In the genomic region with DNA sequence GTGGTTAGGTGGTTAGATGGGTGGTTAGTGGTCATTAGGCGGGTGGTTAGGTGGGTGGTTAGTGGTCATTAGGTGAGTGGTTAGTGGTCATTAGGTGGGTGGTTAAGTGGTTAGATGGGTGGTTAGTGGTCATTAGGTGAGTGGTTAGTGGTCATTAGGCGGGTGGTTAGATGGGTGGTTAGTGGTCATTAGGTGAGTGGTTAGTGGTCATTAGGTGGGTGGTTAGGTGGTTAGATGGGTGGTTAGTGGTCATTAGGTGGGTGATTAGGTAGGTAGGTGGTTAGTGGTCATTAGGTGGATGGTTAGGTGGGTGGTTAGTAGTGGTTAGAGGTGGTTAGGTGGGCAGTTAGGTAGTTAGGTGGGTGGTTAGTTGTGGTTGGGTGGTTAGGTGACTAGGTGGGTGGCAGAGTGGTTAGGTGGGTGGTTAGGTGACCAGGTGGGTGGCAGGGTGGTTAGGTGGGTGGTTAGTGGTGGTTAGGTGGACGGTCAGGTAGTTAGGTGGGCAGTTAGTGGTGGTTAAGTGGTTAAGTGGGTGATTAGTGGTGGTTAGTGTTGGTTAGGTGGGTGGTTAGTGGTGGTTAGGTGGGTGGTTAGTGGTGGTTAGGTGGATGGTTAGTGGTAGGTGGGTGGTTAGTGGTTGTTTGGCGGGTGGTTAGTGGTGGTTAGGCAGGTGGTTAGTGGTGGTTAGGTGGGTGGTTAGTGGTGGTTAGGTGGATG, we compare ENCODE assay signal across 2 cellular contexts.
A peak's percentile ranks its signal among the peaks of the same experiment; 100 is the strongest.
TF ChIP-seq lines count a peak whose summit lies in the region.

No MANE protein-coding gene starts in this region.

TF ChIP-seq in IMR-90, 13 proteins besides CTCF, POLR2A, EP300 and RAD21:
- TF ChIP-seq SMC3 (IDR thresholded peaks at IDR 0.05; ENCODE audit: low read depth, low read length): no peak
- TF ChIP-seq RFX5 (IDR thresholded peaks at IDR 0.05; ENCODE audit: low read depth, low read length): no peak
- no peak for TF ChIP-seq MAFK (IDR thresholded peaks at IDR 0.05; ENCODE audit: low read depth, low read length)
- no peak for TF ChIP-seq FOS (IDR thresholded peaks at IDR 0.05; ENCODE audit: low read depth, low read length)
- TF ChIP-seq RCOR1 (IDR thresholded peaks at IDR 0.05; ENCODE audit: insufficient replicate concordance, low read length): no peak
- TF ChIP-seq CHD1 (IDR thresholded peaks at IDR 0.05; ENCODE audit: low read depth, low read length): no peak
- no peak for TF ChIP-seq BHLHE40 (IDR thresholded peaks at IDR 0.05; ENCODE audit: low read depth, low read length)
- no peak for TF ChIP-seq MXI1 (IDR thresholded peaks at IDR 0.05; ENCODE audit: borderline replicate concordance, low read depth, low read length)
- no peak for TF ChIP-seq MAZ (IDR thresholded peaks at IDR 0.05; ENCODE audit: borderline replicate concordance, low read depth, low read length)
- TF ChIP-seq, protein P1, sequence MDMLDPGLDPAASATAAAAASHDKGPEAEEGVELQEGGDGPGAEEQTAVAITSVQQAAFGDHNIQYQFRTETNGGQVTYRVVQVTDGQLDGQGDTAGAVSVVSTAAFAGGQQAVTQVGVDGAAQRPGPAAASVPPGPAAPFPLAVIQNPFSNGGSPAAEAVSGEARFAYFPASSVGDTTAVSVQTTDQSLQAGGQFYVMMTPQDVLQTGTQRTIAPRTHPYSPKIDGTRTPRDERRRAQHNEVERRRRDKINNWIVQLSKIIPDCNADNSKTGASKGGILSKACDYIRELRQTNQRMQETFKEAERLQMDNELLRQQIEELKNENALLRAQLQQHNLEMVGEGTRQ (IDR thresholded peaks at IDR 0.05; ENCODE audit: low read depth, low read length): no peak
- no peak for TF ChIP-seq NFE2L2 (IDR thresholded peaks at IDR 0.05; ENCODE audit: low read depth, low read length)
- TF ChIP-seq, protein P2, sequence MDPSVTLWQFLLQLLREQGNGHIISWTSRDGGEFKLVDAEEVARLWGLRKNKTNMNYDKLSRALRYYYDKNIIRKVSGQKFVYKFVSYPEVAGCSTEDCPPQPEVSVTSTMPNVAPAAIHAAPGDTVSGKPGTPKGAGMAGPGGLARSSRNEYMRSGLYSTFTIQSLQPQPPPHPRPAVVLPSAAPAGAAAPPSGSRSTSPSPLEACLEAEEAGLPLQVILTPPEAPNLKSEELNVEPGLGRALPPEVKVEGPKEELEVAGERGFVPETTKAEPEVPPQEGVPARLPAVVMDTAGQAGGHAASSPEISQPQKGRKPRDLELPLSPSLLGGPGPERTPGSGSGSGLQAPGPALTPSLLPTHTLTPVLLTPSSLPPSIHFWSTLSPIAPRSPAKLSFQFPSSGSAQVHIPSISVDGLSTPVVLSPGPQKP (IDR thresholded peaks at IDR 0.05; ENCODE audit: borderline replicate concordance, low read depth, low read length): no peak
- no peak for TF ChIP-seq CEBPB (IDR thresholded peaks at IDR 0.05; ENCODE audit: low read depth, low read length)

TF ChIP-seq in K562, 482 proteins besides CTCF, POLR2A, EP300 and RAD21 (continues in another document):
- TF ChIP-seq, protein P3, sequence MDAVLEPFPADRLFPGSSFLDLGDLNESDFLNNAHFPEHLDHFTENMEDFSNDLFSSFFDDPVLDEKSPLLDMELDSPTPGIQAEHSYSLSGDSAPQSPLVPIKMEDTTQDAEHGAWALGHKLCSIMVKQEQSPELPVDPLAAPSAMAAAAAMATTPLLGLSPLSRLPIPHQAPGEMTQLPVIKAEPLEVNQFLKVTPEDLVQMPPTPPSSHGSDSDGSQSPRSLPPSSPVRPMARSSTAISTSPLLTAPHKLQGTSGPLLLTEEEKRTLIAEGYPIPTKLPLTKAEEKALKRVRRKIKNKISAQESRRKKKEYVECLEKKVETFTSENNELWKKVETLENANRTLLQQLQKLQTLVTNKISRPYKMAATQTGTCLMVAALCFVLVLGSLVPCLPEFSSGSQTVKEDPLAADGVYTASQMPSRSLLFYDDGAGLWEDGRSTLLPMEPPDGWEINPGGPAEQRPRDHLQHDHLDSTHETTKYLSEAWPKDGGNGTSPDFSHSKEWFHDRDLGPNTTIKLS (IDR thresholded peaks at IDR 0.05; ENCODE audit: borderline replicate concordance, low read depth): no peak
- TF ChIP-seq MTA3 (IDR thresholded peaks at IDR 0.05; ENCODE audit: borderline replicate concordance): no peak
- no peak for TF ChIP-seq HMGN3 (IDR thresholded peaks at IDR 0.05; ENCODE audit: borderline replicate concordance, extremely low read depth, insufficient read length, low read depth, low read length)
- no peak for TF ChIP-seq HMG20B (CRISPR knock-in tag; IDR thresholded peaks at IDR 0.05)
- TF ChIP-seq ZNF589 (CRISPR knock-in tag; IDR thresholded peaks at IDR 0.05; ENCODE audit: low read depth): no peak
- TF ChIP-seq GATAD2A (IDR thresholded peaks at IDR 0.05): peak; percentile 74; the same call in 1 of the 2 replicates
- TF ChIP-seq, protein P4, sequence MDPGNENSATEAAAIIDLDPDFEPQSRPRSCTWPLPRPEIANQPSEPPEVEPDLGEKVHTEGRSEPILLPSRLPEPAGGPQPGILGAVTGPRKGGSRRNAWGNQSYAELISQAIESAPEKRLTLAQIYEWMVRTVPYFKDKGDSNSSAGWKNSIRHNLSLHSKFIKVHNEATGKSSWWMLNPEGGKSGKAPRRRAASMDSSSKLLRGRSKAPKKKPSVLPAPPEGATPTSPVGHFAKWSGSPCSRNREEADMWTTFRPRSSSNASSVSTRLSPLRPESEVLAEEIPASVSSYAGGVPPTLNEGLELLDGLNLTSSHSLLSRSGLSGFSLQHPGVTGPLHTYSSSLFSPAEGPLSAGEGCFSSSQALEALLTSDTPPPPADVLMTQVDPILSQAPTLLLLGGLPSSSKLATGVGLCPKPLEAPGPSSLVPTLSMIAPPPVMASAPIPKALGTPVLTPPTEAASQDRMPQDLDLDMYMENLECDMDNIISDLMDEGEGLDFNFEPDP (CRISPR knock-in tag; IDR thresholded peaks at IDR 0.05): no peak
- TF ChIP-seq, protein P5, sequence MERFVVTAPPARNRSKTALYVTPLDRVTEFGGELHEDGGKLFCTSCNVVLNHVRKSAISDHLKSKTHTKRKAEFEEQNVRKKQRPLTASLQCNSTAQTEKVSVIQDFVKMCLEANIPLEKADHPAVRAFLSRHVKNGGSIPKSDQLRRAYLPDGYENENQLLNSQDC (CRISPR knock-in tag; IDR thresholded peaks at IDR 0.05): no peak
- TF ChIP-seq RBM15 (IDR thresholded peaks at IDR 0.05; ENCODE audit: insufficient read depth, low read length): no peak
- TF ChIP-seq NCOA4 (IDR thresholded peaks at IDR 0.05; ENCODE audit: partially characterized antibody): no peak
- TF ChIP-seq, protein P6, sequence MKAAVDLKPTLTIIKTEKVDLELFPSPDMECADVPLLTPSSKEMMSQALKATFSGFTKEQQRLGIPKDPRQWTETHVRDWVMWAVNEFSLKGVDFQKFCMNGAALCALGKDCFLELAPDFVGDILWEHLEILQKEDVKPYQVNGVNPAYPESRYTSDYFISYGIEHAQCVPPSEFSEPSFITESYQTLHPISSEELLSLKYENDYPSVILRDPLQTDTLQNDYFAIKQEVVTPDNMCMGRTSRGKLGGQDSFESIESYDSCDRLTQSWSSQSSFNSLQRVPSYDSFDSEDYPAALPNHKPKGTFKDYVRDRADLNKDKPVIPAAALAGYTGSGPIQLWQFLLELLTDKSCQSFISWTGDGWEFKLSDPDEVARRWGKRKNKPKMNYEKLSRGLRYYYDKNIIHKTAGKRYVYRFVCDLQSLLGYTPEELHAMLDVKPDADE (conservative IDR thresholded peaks at IDR 0.05; ENCODE audit: control insufficient read depth, low read depth, low read length): no peak
- peak; percentile 37; the same call in 1 of the 2 replicates for TF ChIP-seq TSC22D4 (tag; IDR thresholded peaks at IDR 0.05)
- TF ChIP-seq ZNF561 (CRISPR knock-in tag; conservative IDR thresholded peaks at IDR 0.05): no peak
- TF ChIP-seq ARNT (IDR thresholded peaks at IDR 0.05): no peak
- TF ChIP-seq, protein P7, sequence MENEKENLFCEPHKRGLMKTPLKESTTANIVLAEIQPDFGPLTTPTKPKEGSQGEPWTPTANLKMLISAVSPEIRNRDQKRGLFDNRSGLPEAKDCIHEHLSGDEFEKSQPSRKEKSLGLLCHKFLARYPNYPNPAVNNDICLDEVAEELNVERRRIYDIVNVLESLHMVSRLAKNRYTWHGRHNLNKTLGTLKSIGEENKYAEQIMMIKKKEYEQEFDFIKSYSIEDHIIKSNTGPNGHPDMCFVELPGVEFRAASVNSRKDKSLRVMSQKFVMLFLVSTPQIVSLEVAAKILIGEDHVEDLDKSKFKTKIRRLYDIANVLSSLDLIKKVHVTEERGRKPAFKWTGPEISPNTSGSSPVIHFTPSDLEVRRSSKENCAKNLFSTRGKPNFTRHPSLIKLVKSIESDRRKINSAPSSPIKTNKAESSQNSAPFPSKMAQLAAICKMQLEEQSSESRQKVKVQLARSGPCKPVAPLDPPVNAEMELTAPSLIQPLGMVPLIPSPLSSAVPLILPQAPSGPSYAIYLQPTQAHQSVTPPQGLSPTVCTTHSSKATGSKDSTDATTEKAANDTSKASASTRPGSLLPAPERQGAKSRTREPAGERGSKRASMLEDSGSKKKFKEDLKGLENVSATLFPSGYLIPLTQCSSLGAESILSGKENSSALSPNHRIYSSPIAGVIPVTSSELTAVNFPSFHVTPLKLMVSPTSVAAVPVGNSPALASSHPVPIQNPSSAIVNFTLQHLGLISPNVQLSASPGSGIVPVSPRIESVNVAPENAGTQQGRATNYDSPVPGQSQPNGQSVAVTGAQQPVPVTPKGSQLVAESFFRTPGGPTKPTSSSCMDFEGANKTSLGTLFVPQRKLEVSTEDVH (IDR thresholded peaks at IDR 0.05; ENCODE audit: low read depth, partially characterized antibody): no peak
- TF ChIP-seq DDX20 (tag; IDR thresholded peaks at IDR 0.05; ENCODE audit: low read depth): no peak
- TF ChIP-seq, protein P8, sequence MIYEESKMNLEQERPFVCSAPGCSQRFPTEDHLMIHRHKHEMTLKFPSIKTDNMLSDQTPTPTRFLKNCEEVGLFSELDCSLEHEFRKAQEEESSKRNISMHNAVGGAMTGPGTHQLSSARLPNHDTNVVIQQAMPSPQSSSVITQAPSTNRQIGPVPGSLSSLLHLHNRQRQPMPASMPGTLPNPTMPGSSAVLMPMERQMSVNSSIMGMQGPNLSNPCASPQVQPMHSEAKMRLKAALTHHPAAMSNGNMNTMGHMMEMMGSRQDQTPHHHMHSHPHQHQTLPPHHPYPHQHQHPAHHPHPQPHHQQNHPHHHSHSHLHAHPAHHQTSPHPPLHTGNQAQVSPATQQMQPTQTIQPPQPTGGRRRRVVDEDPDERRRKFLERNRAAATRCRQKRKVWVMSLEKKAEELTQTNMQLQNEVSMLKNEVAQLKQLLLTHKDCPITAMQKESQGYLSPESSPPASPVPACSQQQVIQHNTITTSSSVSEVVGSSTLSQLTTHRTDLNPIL (CRISPR knock-in tag; IDR thresholded peaks at IDR 0.05): no peak
- TF ChIP-seq POLR2AphosphoS5 (IDR thresholded peaks at IDR 0.05; ENCODE audit: control insufficient read depth, insufficient read depth, low read depth, low read length): no peak
- 0 out of 2 replicates have a peak, but pooled peaks have one; percentile 11 for TF ChIP-seq NR2C2 (CRISPR knock-in tag; IDR thresholded peaks at IDR 0.05)
- TF ChIP-seq NR2C2 (tag; IDR thresholded peaks at IDR 0.05): no peak; the same call in 1 of the 2 replicates
- TF ChIP-seq FOSL1 (tag; conservative IDR thresholded peaks at IDR 0.05): no peak
- no peak for TF ChIP-seq ZNF184 (CRISPR knock-in tag; IDR thresholded peaks at IDR 0.05)
- TF ChIP-seq BCL6 (CRISPR knock-in tag; IDR thresholded peaks at IDR 0.05): no peak
- TF ChIP-seq, protein P9, sequence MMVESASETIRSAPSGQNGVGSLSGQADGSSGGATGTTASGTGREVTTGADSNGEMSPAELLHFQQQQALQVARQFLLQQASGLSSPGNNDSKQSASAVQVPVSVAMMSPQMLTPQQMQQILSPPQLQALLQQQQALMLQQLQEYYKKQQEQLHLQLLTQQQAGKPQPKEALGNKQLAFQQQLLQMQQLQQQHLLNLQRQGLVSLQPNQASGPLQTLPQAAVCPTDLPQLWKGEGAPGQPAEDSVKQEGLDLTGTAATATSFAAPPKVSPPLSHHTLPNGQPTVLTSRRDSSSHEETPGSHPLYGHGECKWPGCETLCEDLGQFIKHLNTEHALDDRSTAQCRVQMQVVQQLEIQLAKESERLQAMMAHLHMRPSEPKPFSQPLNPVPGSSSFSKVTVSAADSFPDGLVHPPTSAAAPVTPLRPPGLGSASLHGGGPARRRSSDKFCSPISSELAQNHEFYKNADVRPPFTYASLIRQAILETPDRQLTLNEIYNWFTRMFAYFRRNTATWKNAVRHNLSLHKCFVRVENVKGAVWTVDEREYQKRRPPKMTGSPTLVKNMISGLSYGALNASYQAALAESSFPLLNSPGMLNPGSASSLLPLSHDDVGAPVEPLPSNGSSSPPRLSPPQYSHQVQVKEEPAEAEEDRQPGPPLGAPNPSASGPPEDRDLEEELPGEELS (CRISPR knock-in tag; IDR thresholded peaks at IDR 0.05; ENCODE audit: borderline replicate concordance): 0 out of 2 replicates have a peak, but pooled peaks have one; percentile 19
- TF ChIP-seq, protein P10, sequence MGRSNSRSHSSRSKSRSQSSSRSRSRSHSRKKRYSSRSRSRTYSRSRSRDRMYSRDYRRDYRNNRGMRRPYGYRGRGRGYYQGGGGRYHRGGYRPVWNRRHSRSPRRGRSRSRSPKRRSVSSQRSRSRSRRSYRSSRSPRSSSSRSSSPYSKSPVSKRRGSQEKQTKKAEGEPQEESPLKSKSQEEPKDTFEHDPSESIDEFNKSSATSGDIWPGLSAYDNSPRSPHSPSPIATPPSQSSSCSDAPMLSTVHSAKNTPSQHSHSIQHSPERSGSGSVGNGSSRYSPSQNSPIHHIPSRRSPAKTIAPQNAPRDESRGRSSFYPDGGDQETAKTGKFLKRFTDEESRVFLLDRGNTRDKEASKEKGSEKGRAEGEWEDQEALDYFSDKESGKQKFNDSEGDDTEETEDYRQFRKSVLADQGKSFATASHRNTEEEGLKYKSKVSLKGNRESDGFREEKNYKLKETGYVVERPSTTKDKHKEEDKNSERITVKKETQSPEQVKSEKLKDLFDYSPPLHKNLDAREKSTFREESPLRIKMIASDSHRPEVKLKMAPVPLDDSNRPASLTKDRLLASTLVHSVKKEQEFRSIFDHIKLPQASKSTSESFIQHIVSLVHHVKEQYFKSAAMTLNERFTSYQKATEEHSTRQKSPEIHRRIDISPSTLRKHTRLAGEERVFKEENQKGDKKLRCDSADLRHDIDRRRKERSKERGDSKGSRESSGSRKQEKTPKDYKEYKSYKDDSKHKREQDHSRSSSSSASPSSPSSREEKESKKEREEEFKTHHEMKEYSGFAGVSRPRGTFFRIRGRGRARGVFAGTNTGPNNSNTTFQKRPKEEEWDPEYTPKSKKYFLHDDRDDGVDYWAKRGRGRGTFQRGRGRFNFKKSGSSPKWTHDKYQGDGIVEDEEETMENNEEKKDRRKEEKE (IDR thresholded peaks at IDR 0.05; ENCODE audit: borderline replicate concordance in 1 of 2, control insufficient read depth in 1 of 2, low read depth in 2 of 2, low read length in 1 of 2): peak in 1 of 2 experiments; percentile 89; a peak in 2 of 4 replicates
- TF ChIP-seq POLR2B (IDR thresholded peaks at IDR 0.05; ENCODE audit: low read depth, partially characterized antibody): no peak
- TF ChIP-seq, protein P11, sequence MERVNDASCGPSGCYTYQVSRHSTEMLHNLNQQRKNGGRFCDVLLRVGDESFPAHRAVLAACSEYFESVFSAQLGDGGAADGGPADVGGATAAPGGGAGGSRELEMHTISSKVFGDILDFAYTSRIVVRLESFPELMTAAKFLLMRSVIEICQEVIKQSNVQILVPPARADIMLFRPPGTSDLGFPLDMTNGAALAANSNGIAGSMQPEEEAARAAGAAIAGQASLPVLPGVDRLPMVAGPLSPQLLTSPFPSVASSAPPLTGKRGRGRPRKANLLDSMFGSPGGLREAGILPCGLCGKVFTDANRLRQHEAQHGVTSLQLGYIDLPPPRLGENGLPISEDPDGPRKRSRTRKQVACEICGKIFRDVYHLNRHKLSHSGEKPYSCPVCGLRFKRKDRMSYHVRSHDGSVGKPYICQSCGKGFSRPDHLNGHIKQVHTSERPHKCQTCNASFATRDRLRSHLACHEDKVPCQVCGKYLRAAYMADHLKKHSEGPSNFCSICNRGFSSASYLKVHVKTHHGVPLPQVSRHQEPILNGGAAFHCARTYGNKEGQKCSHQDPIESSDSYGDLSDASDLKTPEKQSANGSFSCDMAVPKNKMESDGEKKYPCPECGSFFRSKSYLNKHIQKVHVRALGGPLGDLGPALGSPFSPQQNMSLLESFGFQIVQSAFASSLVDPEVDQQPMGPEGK (CRISPR knock-in tag; IDR thresholded peaks at IDR 0.05; ENCODE audit: borderline replicate concordance): no peak
